17 cellular contexts compared by ENCODE assay signal in genomic region chr19:51194527-51195315, GRCh38. TPM values are rescaled to one million over a fixed set of nuclear protein-coding genes. Genes with fewer than 3 reads are reported as not detected.
DNase-seq lines count a peak whose midpoint lies in the region; ATAC-seq and TF ChIP-seq lines count a peak whose summit lies in the region.
"Had no signal": no experiment of that assay in that cellular context is flagged by ENCODE, and none has a peak within 500 bp of the region (broad histone marks: within the 10 kb centered on the region; RNA-seq: fewer than 3 reads in every experiment).

No MANE protein-coding gene starts in this region.

- no peaks in the 10 kb centered on the region for H4K20me1 ChIP-seq in HCT116 (ENCODE audit: insufficient read depth)

- BruUV-seq in Calu3 (replicated peaks; lab: Mats Ljungman, UMichigan) (no TSS peak), HCT116 (replicated peaks; lab: Mats Ljungman, UMichigan) (no TSS peak)

- H3K9me2 ChIP-seq in HCT116 (ENCODE audit: insufficient read depth) = no peaks in the 10 kb centered on the region

- H3K4me2 ChIP-seq in HCT116 (ENCODE audit: low read length) = peak overlapping the region; percentile 52

- POLR2A ChIA-PET in HCT116 (lab: Charles Lee) = no interaction called here

- H3K4me3 Mint-ChIP-seq in Calu3 (ENCODE audit: low read depth, unreplicated experiment) = no peak overlapping the region

- H3K9me3 ChIP-seq in HCT116 (ENCODE audit: control insufficient read depth in 1 of 2, insufficient read depth in 1 of 2, low read depth in 1 of 2, low read length in 2 of 2) = no peaks in the 10 kb centered on the region
- H3K9me3 ChIP-seq in mucosa of descending colon = no peaks in the 10 kb centered on the region
- no peaks in the 10 kb centered on the region for H3K9me3 ChIP-seq in sigmoid colon

- peaks cover 13% of the 10 kb centered on the region for H3K4me1 Mint-ChIP-seq in Calu3 (ENCODE audit: low read depth, unreplicated experiment)

- H3K36me3 ChIP-seq in HCT116 (ENCODE audit: control insufficient read depth in 1 of 2, insufficient read depth in 2 of 2, low read length in 2 of 2) (no peaks in the 10 kb centered on the region), mucosa of descending colon (ENCODE audit: low read depth) (no peaks in the 10 kb centered on the region), sigmoid colon (no peaks in the 10 kb centered on the region)

- H3K27ac Mint-ChIP-seq in Calu3 (ENCODE audit: unreplicated experiment) = no peak overlapping the region

- H3K4me1 ChIP-seq in HCT116 (ENCODE audit: control insufficient read depth in 1 of 2, insufficient read depth in 2 of 2, low read length in 2 of 2) = peaks cover 9 to 14% of the 10 kb centered on the region in 2 experiments; a peak in 3 of 4 replicates
- H3K4me1 ChIP-seq in mucosa of descending colon (ENCODE audit: low read depth) = no peaks in the 10 kb centered on the region
- no peaks in the 10 kb centered on the region for H3K4me1 ChIP-seq in sigmoid colon

- intact Hi-C loops in Calu3 (cut with micrococcal nuclease; ENCODE audit: unreplicated experiment) (loop anchor here (1.0 kb wide), 1 partner anchor 65 kb away; no protein-coding TSS in a partner anchor), HCT116 (cut with micrococcal nuclease) (no loop called here), mucosa of descending colon (cut with DNase I, micrococcal nuclease) (no loop called here), sigmoid colon (cut with DNase I) (no loop called here)

- H3K9me3 Mint-ChIP-seq in Calu3 (ENCODE audit: low read depth, unreplicated experiment) = no peaks in the 10 kb centered on the region

- no peak for TF ChIP-seq RAD21 in HCT116 (IDR thresholded peaks at IDR 0.05; ENCODE audit: low read depth)

- TF ChIP-seq CTCF in Calu3 (IDR thresholded peaks at IDR 0.05; ENCODE audit: unreplicated experiment) (no peak), HCT116 (IDR thresholded peaks at IDR 0.05 in 2 of 3, conservative IDR thresholded peaks at IDR 0.05 in 1 of 3; ENCODE audit: borderline replicate concordance in 1 of 3, insufficient read depth in 1 of 3, low read depth in 2 of 3, low read length in 2 of 3) (no peak), VCaP (conservative IDR thresholded peaks at IDR 0.05) (peak; percentile 10; the same call in 1 of the 2 replicates), mucosa of descending colon (IDR thresholded peaks at IDR 0.05) (no peak), sigmoid colon (IDR thresholded peaks at IDR 0.05) (no peak)

- TF ChIP-seq POLR2A in HCT116 (IDR thresholded peaks at IDR 0.05; ENCODE audit: borderline replicate concordance, extremely low read depth, insufficient read depth, insufficient read length) = no peak
- no peak for TF ChIP-seq POLR2A in sigmoid colon (IDR thresholded peaks at IDR 0.05)

- TF ChIP-seq EP300 in sigmoid colon (IDR thresholded peaks at IDR 0.05) = no peak

- no peaks in the 10 kb centered on the region for H3K36me3 Mint-ChIP-seq in Calu3 (ENCODE audit: insufficient read depth, unreplicated experiment)

- H3K27ac ChIP-seq in HCT116 (ENCODE audit: low read depth, low read length) = no peak overlapping the region
- H3K27ac ChIP-seq in VCaP = no peak overlapping the region
- no peak overlapping the region for H3K27ac ChIP-seq in sigmoid colon

- H3K9ac ChIP-seq in HCT116 (ENCODE audit: low read length) = no peak overlapping the region

- ATAC-seq in HCT116 (peak; percentile 84), mucosa of descending colon (peak; percentile 64), HG03571 (IDR thresholded peaks at IDR 0.05; ENCODE audit: unreplicated experiment) (no peak)
- ATAC-seq: sciatic nerve had no signal

- H3K27me3 Mint-ChIP-seq in Calu3 (ENCODE audit: unreplicated experiment) = peaks cover 83% of the 10 kb centered on the region

- H3K79me2 ChIP-seq in HCT116 (ENCODE audit: insufficient read depth, low read length) = no peaks in the 10 kb centered on the region

- 47 to 64% methylated on average over 18 to 21 of the region's 21 CpGs for WGBS in sigmoid colon, 2 donors

- peak overlapping the region; percentile 55 for H2AFZ ChIP-seq in HCT116 (ENCODE audit: low read depth, low read length, poor library complexity, severe bottlenecking)

- H3K27me3 ChIP-seq in HCT116 (ENCODE audit: insufficient read depth, low read length) (no peaks in the 10 kb centered on the region), sigmoid colon (peaks cover 0 to 18% (median 0%) of the 10 kb centered on the region in 3 donors)

- peak overlapping the region in 1 of 2 experiments; percentile 13; a peak in 2 of 4 replicates for H3K4me3 ChIP-seq in HCT116 (replicated peaks in 1 of 2; ENCODE audit: low read depth in 1 of 2, low read length in 2 of 2)
- H3K4me3 ChIP-seq in mucosa of descending colon = no peak overlapping the region
- no peak overlapping the region for H3K4me3 ChIP-seq in sigmoid colon

- RAD21 ChIA-PET in HCT116 (lab: Charles Lee; ENCODE audit: low non-redundant PET in 1 of 2, low total read pairs in 2 of 2, uncharacterized antibody in 2 of 2, unreplicated experiment in 2 of 2) = no interaction called here

- CTCF ChIA-PET in Calu3 (lab: Charles Lee) (interaction anchor here (1.2 kb wide), 1 partner anchor 65 kb away, joined by 4 read pairs; no protein-coding TSS in a partner anchor), HCT116 (lab: Charles Lee) (no interaction called here)

- DNase-seq in Calu3 = peak; percentile 24
- DNase-seq in HCT116 (ENCODE audit: low read depth, low spot score) = no peak
- DNase-seq in mucosa of descending colon = no peak
- DNase-seq in occipital lobe (lab: John Stamatoyannopoulos, UW) = no peak
- no peak for DNase-seq in cerebellum (ENCODE audit: low spot score)
- DNase-seq in sigmoid colon = no peak
- DNase-seq: C1 segment of cervical spinal cord, islet precursor cell, NCI-H1436, NCI-H510A, SHP77 treated with DMSO at 0.1 percent for 48 hours had no signal

TF ChIP-seq in HCT116, 20 proteins besides CTCF, POLR2A, EP300 and RAD21:
- no peak for TF ChIP-seq ELF1 (IDR thresholded peaks at IDR 0.05; ENCODE audit: borderline replicate concordance, low read depth)
- TF ChIP-seq CEBPB (IDR thresholded peaks at IDR 0.05; ENCODE audit: low read depth) = no peak
- TF ChIP-seq YY1 (IDR thresholded peaks at IDR 0.05; ENCODE audit: extremely low read depth, insufficient replicate concordance, low read depth, low read length) = no peak
- peak; percentile 74 for TF ChIP-seq EGR1 (IDR thresholded peaks at IDR 0.05; ENCODE audit: low read depth)
- no peak for TF ChIP-seq SIN3A (IDR thresholded peaks at IDR 0.05; ENCODE audit: low read depth)

RNA-seq across cellular contexts. Expression of gene CD33, which starts 30.2 kb away (rescaled TPM):
- total RNA-seq in Calu3 (2022) (not detected in 2 replicates), HCT116 (2021; ENCODE audit: unreplicated experiment) (3.1 TPM), mucosa of descending colon (1 to 10 TPM; 1.0 to 6.9 (median 6.9) TPM), occipital lobe (0.16 TPM), cerebellum (0.36 TPM), sigmoid colon (1 to 10 TPM; 2.5 to 7.1 (median 4.8) TPM)
- 3.3 and 4.3 TPM in 2 replicates for polyA plus RNA-seq in HCT116 (2012)
- 1 to 10 TPM; 3.6 to 8.1 (median 4.2) TPM for polyA plus RNA-seq in sigmoid colon
- total RNA-seq: astrocyte, fibroblast of villous mesenchyme had no signal
- polyA plus RNA-seq: neural cell had no signal

RNA-seq across cellular contexts. Expression of gene SIGLEC7, which starts 52.6 kb away (rescaled TPM):
- total RNA-seq in Calu3 (2022) (not detected in 2 replicates), HCT116 (2021; ENCODE audit: unreplicated experiment) (not detected), mucosa of descending colon (1 to 10 TPM; 1.2 to 2.5 (median 1.4) TPM), occipital lobe (0.16 TPM), cerebellum (0.36 TPM), sigmoid colon (1 to 10 TPM; 1.1 to 3.0 (median 1.9) TPM)
- polyA plus RNA-seq in HCT116 (2012) = not detected in 2 replicates
- 1 to 10 TPM; 1.8 to 8.3 (median 3.1) TPM for polyA plus RNA-seq in sigmoid colon
- total RNA-seq: astrocyte, fibroblast of villous mesenchyme had no signal
- polyA plus RNA-seq: neural cell had no signal

RNA-seq across cellular contexts. Expression of gene SIGLECL1, which starts 56.2 kb away (rescaled TPM):
- not detected in 2 replicates for total RNA-seq in Calu3 (2022)
- not detected for total RNA-seq in HCT116 (2021; ENCODE audit: unreplicated experiment)
- polyA plus RNA-seq in HCT116 (2012) = not detected in 2 replicates
- total RNA-seq in mucosa of descending colon = not detected
- not detected for total RNA-seq in occipital lobe
- total RNA-seq in cerebellum = not detected
- not detected for total RNA-seq in sigmoid colon
- not detected for polyA plus RNA-seq in sigmoid colon
- total RNA-seq: astrocyte, fibroblast of villous mesenchyme, sciatic nerve had no signal
- polyA plus RNA-seq: neural cell had no signal
